In the genomic region with DNA sequence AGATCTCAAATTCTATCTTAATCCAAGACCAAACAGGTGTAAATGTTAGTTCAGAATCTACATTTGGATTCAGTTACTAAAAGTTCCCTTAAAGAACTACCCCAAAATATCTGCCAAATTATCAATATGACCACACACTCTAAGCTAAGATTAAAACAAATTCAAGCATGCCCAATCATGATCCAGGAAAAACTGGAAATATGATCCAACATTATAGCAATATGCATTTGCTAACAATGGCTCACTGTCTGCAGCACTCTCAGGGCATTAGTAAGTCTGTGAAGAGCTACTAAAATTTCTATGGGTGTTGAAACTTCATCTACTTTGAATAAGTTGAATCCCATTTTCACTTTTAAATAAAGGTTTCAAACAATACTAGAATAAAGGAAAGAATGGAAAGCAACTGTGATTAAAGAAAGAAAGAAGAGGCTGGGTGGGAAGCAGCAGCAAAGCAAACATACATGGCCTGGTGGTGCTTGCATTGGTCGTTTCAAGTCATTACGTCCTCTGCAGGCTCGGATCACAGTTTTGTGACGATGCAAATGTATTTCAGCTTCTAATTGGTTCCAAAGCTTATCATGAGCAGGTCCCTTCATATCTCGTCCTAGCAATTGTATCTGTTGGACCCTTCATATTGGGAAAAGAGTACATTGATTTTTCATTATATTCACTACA, we compare ENCODE assay signal across 22 cellular contexts.
"Had no signal": no experiment of that assay in that cellular context is flagged by ENCODE, and none has a peak within 500 bp of the region (broad histone marks: within the 10 kb centered on the region; RNA-seq: fewer than 3 reads in every experiment).

No MANE protein-coding gene starts in this region.

- H3K9me3 ChIP-seq: left ventricle myocardium inferior, lower lobe of right lung, neutrophil, psoas muscle, right lobe of liver, suprapubic skin, thyroid gland had no signal

- H3K9me3 Mint-ChIP-seq: naive thymus-derived CD4-positive, alpha-beta T cell; stimulated activated effector memory CD8-positive, alpha-beta T cell treated with anti-CD3 and anti-CD28 coated beads, Interleukin-12 subunit alpha, Interleukin-12 subunit beta, amount 100 ng/mL, for 72 hours; type B pancreatic cell had no signal

- DNase-seq: dermis blood vessel endothelial cell; erythroblast; head of caudate nucleus; kidney; left cardiac atrium; left ventricle myocardium inferior; lower lobe of right lung; mesenchymal stem cell; naive thymus-derived CD4-positive, alpha-beta T cell; psoas muscle; retina; right lobe of liver; stimulated activated CD4-positive, alpha-beta T cell treated with anti-CD3 and anti-CD28 coated beads, Interleukin-4, amount 100 ng/mL, for 1 hour; stimulated activated CD8-positive, alpha-beta memory T cell treated with anti-CD3 and anti-CD28 coated beads, Interleukin-4, amount 100 ng/mL, for 48 hours; stimulated activated naive CD8-positive, alpha-beta T cell treated with anti-CD3 and anti-CD28 coated beads, Interleukin-15, Interleukin-2, amounts not matched to agents 100 U/mL and 50 U/mL, for 24 hours; thyroid gland had no signal

- H3K4me3 Mint-ChIP-seq: naive thymus-derived CD4-positive, alpha-beta T cell; stimulated activated effector memory CD8-positive, alpha-beta T cell treated with anti-CD3 and anti-CD28 coated beads, Interleukin-12 subunit alpha, Interleukin-12 subunit beta, amount 100 ng/mL, for 72 hours; type B pancreatic cell had no signal

- ATAC-seq: foreskin keratinocyte; left cardiac atrium; lower lobe of right lung; naive thymus-derived CD4-positive, alpha-beta T cell; psoas muscle; right lobe of liver; stimulated activated effector memory CD8-positive, alpha-beta T cell treated with anti-CD3 and anti-CD28 coated beads, Interleukin-12 subunit alpha, Interleukin-12 subunit beta, amount 100 ng/mL, for 72 hours; stimulated activated naive CD8-positive, alpha-beta T cell treated with anti-CD3 and anti-CD28 coated beads, Interleukin-15, Interleukin-2, amounts not matched to agents 100 U/mL and 50 U/mL, for 24 hours had no signal

- FAIRE-seq: urothelium cell line had no signal

- H3K27ac Mint-ChIP-seq: type B pancreatic cell had no signal

- H3K27me3 Mint-ChIP-seq: naive thymus-derived CD4-positive, alpha-beta T cell; type B pancreatic cell had no signal
